ENCODE assay signal across 10 cellular contexts in genomic region chr3:101890716-101891115, GRCh38. TPM values are rescaled to one million over a fixed set of nuclear protein-coding genes. Genes with fewer than 3 reads are reported as not detected.
A peak's percentile ranks its signal among the peaks of the same experiment; 100 is the strongest.
DNase-seq lines count a peak whose midpoint lies in the region; ATAC-seq, FAIRE-seq and TF ChIP-seq lines count a peak whose summit lies in the region.
"Had no signal": no experiment of that assay in that cellular context is flagged by ENCODE, and none has a peak within 500 bp of the region (broad histone marks: within the 10 kb centered on the region; RNA-seq: fewer than 3 reads in every experiment).

No MANE protein-coding gene starts in this region.

- H3K36me3 ChIP-seq in MG63: no peaks in the 10 kb centered on the region

- no peak overlapping the region for H3K4me3 ChIP-seq in MG63
- H3K4me3 ChIP-seq in foreskin fibroblast (ENCODE audit: low read depth in 1 of 2, low read length in 2 of 2): no peak overlapping the region

- DNase-seq in AG08396 (ENCODE audit: low spot score) (peak; percentile 36), MG63 (peak; percentile 61), foreskin fibroblast (peak; percentile 73 to 81), NOMO-1 treated with DMSO at 0.1 percent for 48 hours (lab: John Stamatoyannopoulos, UW; ENCODE audit: unreplicated experiment) (no peak), left colon (no peak), frontal cortex (ENCODE audit: low spot score in 2 of 2) (no peak)
- DNase-seq in activated CD8-positive, alpha-beta memory T cell treated with anti-CD3 and anti-CD28 coated beads, Interleukin-2, amount 50 U/mL, for 4 hours: no peak
- DNase-seq: COR-L47, NCI-H2081 treated with DMSO at 0.1 percent for 48 hours had no signal

- no peak for TF ChIP-seq CTCF in foreskin fibroblast (IDR thresholded peaks at IDR 0.05; ENCODE audit: low read depth, low read length)

- H3K27me3 ChIP-seq in MG63: no peaks in the 10 kb centered on the region

- H3K9me3 ChIP-seq in MG63: no peaks in the 10 kb centered on the region

- FAIRE-seq in frontal cortex (lab: Jason Lieb, UNC): no peak

- ATAC-seq in GM19463 (IDR thresholded peaks at IDR 0.05; ENCODE audit: unreplicated experiment) (peak; percentile 77), left colon (no peak)

- intact Hi-C loops in left colon (cut with DNase I, micrococcal nuclease): no loop called here

RNA-seq across cellular contexts. Expression of gene NFKBIZ, which starts 41.4 kb away (rescaled TPM):
- total RNA-seq in MG63 (2014; rRNA removed; shearing (Covaris generic); ENCODE audit: low replicate concordance): 7.4 and 19.1 TPM in 2 replicates
- total RNA-seq in left colon (100 to 1,000 TPM in 1 of 2 donors, 10 to 100 TPM in 1; 86.5 to 170 TPM), frontal cortex (2.4 TPM)

Comparison
In these comparisons a context has a peak if more than half of its experiments do, and no peak if none do; other contexts are left out.
1. DNase-seq: peak in AG08396 (single experiment), MG63 (single experiment) and foreskin fibroblast (2 of 2); none in NOMO-1 treated with DMSO at 0.1 percent for 48 hours (single experiment), activated CD8-positive, alpha-beta memory T cell treated with anti-CD3 and anti-CD28 coated beads, Interleukin-2, amount 50 U/mL, for 4 hours (single experiment), left colon (0 of 2) and frontal cortex (0 of 2).